Comparison of ENCODE assay signal across 23 cellular contexts in genomic region chr12:81022531-81022930, GRCh38. TPM values are rescaled to one million over a fixed set of nuclear protein-coding genes. Genes with fewer than 3 reads are reported as not detected.
"Had no signal": no experiment of that assay in that cellular context is flagged by ENCODE, and none has a peak within 500 bp of the region (broad histone marks: within the 10 kb centered on the region; RNA-seq: fewer than 3 reads in every experiment).

No MANE protein-coding gene starts in this region.

- H3K27me3 ChIP-seq: cardiac muscle cell, foreskin keratinocyte had no signal

- H3K36me3 Mint-ChIP-seq: activated naive CD4-positive, alpha-beta T cell treated with anti-CD3 and anti-CD28 coated beads, Interleukin-2, amount 50 U/mL, for 24 hours; type B pancreatic cell had no signal

- H3K27me3 Mint-ChIP-seq: activated naive CD4-positive, alpha-beta T cell treated with anti-CD3 and anti-CD28 coated beads, Interleukin-2, amount 50 U/mL, for 24 hours; stimulated activated naive CD8-positive, alpha-beta T cell treated with anti-CD3 and anti-CD28 coated beads, Interleukin-15, Interleukin-2, amounts not matched to agents 100 ng/mL and 50 ng/mL, for 24 hours; T-helper 17 cell; type B pancreatic cell had no signal

- H3K4me1 ChIP-seq: foreskin keratinocyte had no signal

- H3K4me3 ChIP-seq: cardiac muscle cell had no signal

- ATAC-seq: activated T-cell treated with anti-CD3 and anti-CD28 coated beads, Interleukin-2, amount 50 U/mL, for 72 hours; foreskin keratinocyte; left lobe of liver; T-helper 17 cell had no signal

- H3K36me3 ChIP-seq: cardiac muscle cell, WERI-Rb-1 had no signal

- H3K27ac ChIP-seq: cardiac muscle cell, foreskin keratinocyte, WERI-Rb-1 had no signal

- H3K4me3 Mint-ChIP-seq: activated naive CD4-positive, alpha-beta T cell treated with anti-CD3 and anti-CD28 coated beads, Interleukin-2, amount 50 U/mL, for 24 hours; activated T-cell treated with anti-CD3 and anti-CD28 coated beads, Interleukin-2, amount 50 U/mL, for 72 hours; nephron progenitor cell; stimulated activated naive CD8-positive, alpha-beta T cell treated with anti-CD3 and anti-CD28 coated beads, Interleukin-15, Interleukin-2, amounts not matched to agents 100 ng/mL and 50 ng/mL, for 24 hours; T-helper 17 cell; type B pancreatic cell had no signal

- H3K9me3 Mint-ChIP-seq: nephron progenitor cell; stimulated activated naive CD8-positive, alpha-beta T cell treated with anti-CD3 and anti-CD28 coated beads, Interleukin-15, Interleukin-2, amounts not matched to agents 100 ng/mL and 50 ng/mL, for 24 hours; type B pancreatic cell had no signal

- H3K27ac Mint-ChIP-seq: activated naive CD4-positive, alpha-beta T cell treated with anti-CD3 and anti-CD28 coated beads, Interleukin-2, amount 50 U/mL, for 24 hours; activated T-cell treated with anti-CD3 and anti-CD28 coated beads, Interleukin-2, amount 50 U/mL, for 72 hours; nephron progenitor cell; stimulated activated naive CD8-positive, alpha-beta T cell treated with anti-CD3 and anti-CD28 coated beads, Interleukin-15, Interleukin-2, amounts not matched to agents 100 ng/mL and 50 ng/mL, for 24 hours; T-helper 17 cell; type B pancreatic cell had no signal

- DNase-seq: activated CD4-positive, alpha-beta T cell treated with anti-CD3 and anti-CD28 coated beads for 1 hour; activated gamma-delta T cell; activated T-cell treated with anti-CD3 and anti-CD28 coated beads, Interleukin-2, amount 50 U/mL, for 72 hours; erythroblast; foreskin keratinocyte; glutamatergic neuron; hypothalamus; mammary epithelial cell; midbrain; nephron progenitor cell; occipital lobe; retina; small intestine; stimulated activated CD4-positive, alpha-beta T cell treated with anti-CD3 and anti-CD28 coated beads, Interleukin-15, amount 100 ng/mL, for 24 hours; stimulated activated CD4-positive, alpha-beta T cell treated with anti-CD3 and anti-CD28 coated beads, Interleukin-2, amount 100 ng/mL, for 48 hours; T-helper 17 cell; WERI-Rb-1 had no signal

- H3K4me1 Mint-ChIP-seq: activated naive CD4-positive, alpha-beta T cell treated with anti-CD3 and anti-CD28 coated beads, Interleukin-2, amount 50 U/mL, for 24 hours; nephron progenitor cell; T-helper 17 cell had no signal

RNA-seq across cellular contexts. Expression of gene ACSS3, which starts 55.3 kb away (rescaled TPM):
- total RNA-seq: activated CD8-positive, alpha-beta memory T cell treated with anti-CD3 and anti-CD28 coated beads for 36 hours; activated T-cell treated with anti-CD3 and anti-CD28 coated beads, Interleukin-2, amount 50 U/mL, for 72 hours; T-helper 17 cell had no signal
